ENCODE assay signal across 14 cellular contexts in the genomic region with DNA sequence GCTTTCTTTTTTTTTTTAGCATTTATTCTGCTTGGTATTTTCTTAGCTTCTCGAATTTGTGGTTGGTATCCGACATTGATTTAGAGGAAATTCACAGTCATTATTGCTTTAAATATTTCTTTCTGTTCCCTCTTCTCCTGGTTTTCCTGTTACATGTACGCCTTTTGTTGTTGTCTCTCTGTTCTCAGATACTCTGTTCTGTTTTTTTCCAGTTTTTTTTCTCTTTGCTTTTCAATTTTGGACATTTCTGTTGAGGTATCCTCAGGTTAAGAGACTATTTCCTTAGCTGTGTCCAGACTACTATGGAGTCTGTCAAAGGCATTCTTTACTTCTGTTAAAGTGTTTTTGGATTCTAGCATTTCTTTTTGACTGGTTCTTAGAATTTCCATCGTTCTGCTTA.
"Had no signal": no experiment of that assay in that cellular context is flagged by ENCODE, and none has a peak within 500 bp of the region (broad histone marks: within the 10 kb centered on the region; RNA-seq: fewer than 3 reads in every experiment).

No MANE protein-coding gene starts in this region.

- ATAC-seq: activated T-helper 17 cell treated with anti-CD3 and anti-CD28 coated beads, Interleukin-2, amount 50 U/mL, for 72 hours had no signal

- H3K27ac ChIP-seq: adrenal gland, esophagus muscularis mucosa, thyroid gland, uterus had no signal

- H3K27me3 ChIP-seq: adrenal gland, cardiac muscle cell, esophagus muscularis mucosa, spleen, thyroid gland, uterus had no signal

- H3K36me3 ChIP-seq: adrenal gland, cardiac muscle cell, esophagus muscularis mucosa, thyroid gland, uterus had no signal

- DNase-seq: activated CD4-positive, alpha-beta T cell treated with anti-CD3 and anti-CD28 coated beads, Interleukin-2, amount 10 ng/mL, durations not matched to agents 7 days and 5 days; activated naive CD4-positive, alpha-beta T cell treated with anti-CD3 and anti-CD28 coated beads, Interleukin-2, amount 10 ng/mL, durations not matched to agents 7 days and 5 days; adrenal gland; hippocampal formation; mucosa of descending colon; right cardiac atrium; spleen; thyroid gland; uterus had no signal

- H3K27ac Mint-ChIP-seq: activated CD4-positive, alpha-beta T cell treated with anti-CD3 and anti-CD28 coated beads, Interleukin-2, amount 10 ng/mL, durations not matched to agents 7 days and 5 days; activated naive CD4-positive, alpha-beta T cell treated with anti-CD3 and anti-CD28 coated beads, Interleukin-2, amount 10 ng/mL, durations not matched to agents 7 days and 5 days; activated T-helper 17 cell treated with anti-CD3 and anti-CD28 coated beads, Interleukin-2, amount 50 U/mL, for 72 hours; progenitor cell of endocrine pancreas had no signal

- H3K4me3 Mint-ChIP-seq: activated CD4-positive, alpha-beta T cell treated with anti-CD3 and anti-CD28 coated beads, Interleukin-2, amount 10 ng/mL, durations not matched to agents 7 days and 5 days; activated naive CD4-positive, alpha-beta T cell treated with anti-CD3 and anti-CD28 coated beads, Interleukin-2, amount 10 ng/mL, durations not matched to agents 7 days and 5 days; activated T-helper 17 cell treated with anti-CD3 and anti-CD28 coated beads, Interleukin-2, amount 50 U/mL, for 72 hours had no signal

- H3K9me3 ChIP-seq: adrenal gland, esophagus muscularis mucosa, mucosa of descending colon, spleen, thyroid gland, uterus had no signal

- H3K27me3 Mint-ChIP-seq: activated CD4-positive, alpha-beta T cell treated with anti-CD3 and anti-CD28 coated beads, Interleukin-2, amount 10 ng/mL, durations not matched to agents 7 days and 5 days; activated naive CD4-positive, alpha-beta T cell treated with anti-CD3 and anti-CD28 coated beads, Interleukin-2, amount 10 ng/mL, durations not matched to agents 7 days and 5 days; activated T-helper 17 cell treated with anti-CD3 and anti-CD28 coated beads, Interleukin-2, amount 50 U/mL, for 72 hours; naive thymus-derived CD8-positive, alpha-beta T cell; progenitor cell of endocrine pancreas had no signal

- H3K4me3 ChIP-seq: adrenal gland, cardiac muscle cell, esophagus muscularis mucosa, mucosa of descending colon, spleen, thyroid gland, uterus had no signal

- H3K4me1 ChIP-seq: uterus had no signal

- H3K9me3 Mint-ChIP-seq: activated CD4-positive, alpha-beta T cell treated with anti-CD3 and anti-CD28 coated beads, Interleukin-2, amount 10 ng/mL, durations not matched to agents 7 days and 5 days; activated naive CD4-positive, alpha-beta T cell treated with anti-CD3 and anti-CD28 coated beads, Interleukin-2, amount 10 ng/mL, durations not matched to agents 7 days and 5 days; activated T-helper 17 cell treated with anti-CD3 and anti-CD28 coated beads, Interleukin-2, amount 50 U/mL, for 72 hours; naive thymus-derived CD8-positive, alpha-beta T cell had no signal
